13 cellular contexts compared by ENCODE assay signal in genomic region chr6:44921787-44922186, GRCh38.
DNase-seq lines count a peak whose midpoint lies in the region; ATAC-seq and TF ChIP-seq lines count a peak whose summit lies in the region.
"Had no signal": no experiment of that assay in that cellular context is flagged by ENCODE, and none has a peak within 500 bp of the region (broad histone marks: within the 10 kb centered on the region; RNA-seq: fewer than 3 reads in every experiment).

No MANE protein-coding gene starts in this region.

- H3K9ac ChIP-seq in H9 (ENCODE audit: extremely low read depth, insufficient read length, low read length) (no peak overlapping the region), liver (ENCODE audit: low read depth in 1 of 2, low read length in 2 of 2) (no peak overlapping the region)

- peaks cover 3% of the 10 kb centered on the region in 2 experiments; a peak in 1 of 4 replicates for H3K4me1 Mint-ChIP-seq in H9
- H3K4me1 Mint-ChIP-seq in activated T-helper 17 cell treated with anti-CD3 and anti-CD28 coated beads, Interleukin-2, amount 50 U/mL, for 72 hours: peaks cover 24% of the 10 kb centered on the region

- H4K20me1 ChIP-seq in H9 (ENCODE audit: control insufficient read depth, insufficient read depth, insufficient read length): no peaks in the 10 kb centered on the region

- H3K79me1 ChIP-seq in H9 (ENCODE audit: insufficient read depth, low read depth, low read length, poor library complexity, severe bottlenecking): no peaks in the 10 kb centered on the region

- TF ChIP-seq CTCF in H9 (conservative IDR thresholded peaks at IDR 0.05) (no peak), liver (IDR thresholded peaks at IDR 0.05; ENCODE audit: low read depth, low read length, missing input control) (peak; percentile 16)

- no peaks in the 10 kb centered on the region for H3K36me3 Mint-ChIP-seq in H9 (ENCODE audit: insufficient read depth in 1 of 3, low read depth in 3 of 3)
- no peaks in the 10 kb centered on the region for H3K36me3 Mint-ChIP-seq in activated T-helper 17 cell treated with anti-CD3 and anti-CD28 coated beads, Interleukin-2, amount 50 U/mL, for 72 hours (ENCODE audit: low read depth)

- H3K56ac ChIP-seq in H9 (ENCODE audit: insufficient read length, low read depth, low read length): no peak overlapping the region

- no peak overlapping the region for H3K4me3 Mint-ChIP-seq in H9
- peak overlapping the region; percentile 60 for H3K4me3 Mint-ChIP-seq in activated T-helper 17 cell treated with anti-CD3 and anti-CD28 coated beads, Interleukin-2, amount 50 U/mL, for 72 hours

- H3K18ac ChIP-seq in H9 (ENCODE audit: insufficient read length, low read depth, low read length): no peak overlapping the region

- H3K36me3 ChIP-seq in liver (ENCODE audit: control insufficient read depth in 4 of 4, insufficient read depth in 3 of 4, low read depth in 1 of 4, low read length in 3 of 4): no peaks in the 10 kb centered on the region
- H3K36me3 ChIP-seq in SJCRH30: no peaks in the 10 kb centered on the region
- H3K36me3 ChIP-seq: esophagus squamous epithelium had no signal

- no peaks in the 10 kb centered on the region for H3K23me2 ChIP-seq in H9 (ENCODE audit: insufficient read length, low read depth, low read length, poor library complexity, severe bottlenecking)

- no peak overlapping the region for H2AK5ac ChIP-seq in H9 (ENCODE audit: insufficient read length, low read length)

- no peak overlapping the region for H4K8ac ChIP-seq in H9 (replicated peaks; ENCODE audit: insufficient read length, low read depth, low read length)

- ATAC-seq in activated T-helper 17 cell treated with anti-CD3 and anti-CD28 coated beads, Interleukin-2, amount 50 U/mL, for 72 hours (replicated peaks): peak; percentile 7
- no peak for ATAC-seq in GM18867 (IDR thresholded peaks at IDR 0.05; ENCODE audit: unreplicated experiment)
- ATAC-seq: activated T-cell treated with anti-CD3 and anti-CD28 coated beads, Interleukin-2, amount 50 U/mL, for 4 hours; PC-3 had no signal

- no peaks in the 10 kb centered on the region for H3K79me2 ChIP-seq in H9 (ENCODE audit: insufficient read depth, low read length)

- no CpG with 5 or more reads among the region's 3 CpGs for WGBS in H9 (ENCODE audit: extremely low coverage, insufficient read length, low lambda C conversion rate)
- 31% methylated on average over 3 of the region's 3 CpGs for WGBS in liver

- H3K4me2 ChIP-seq in H9 (ENCODE audit: insufficient read depth, insufficient read length, low read length): no peak overlapping the region

- H3K27ac Mint-ChIP-seq in H9: peak overlapping the region in 2 of 3 experiments; percentile 22 to 39; a peak in 2 of 7 replicates
- H3K27ac Mint-ChIP-seq in activated T-helper 17 cell treated with anti-CD3 and anti-CD28 coated beads, Interleukin-2, amount 50 U/mL, for 72 hours: peak overlapping the region; percentile 15

- no peak overlapping the region for H2BK12ac ChIP-seq in H9 (ENCODE audit: insufficient read length, low read depth, low read length)

- H3K9me3 ChIP-seq in H9 (ENCODE audit: control insufficient read depth, low read depth, low read length) (no peaks in the 10 kb centered on the region), liver (ENCODE audit: control insufficient read depth in 4 of 4, low read length in 3 of 4) (no peaks in the 10 kb centered on the region), SJCRH30 (replicated peaks) (no peaks in the 10 kb centered on the region; the same call in 1 of the 2 replicates)
- H3K9me3 ChIP-seq: esophagus squamous epithelium had no signal

- no peak overlapping the region for H3K4ac ChIP-seq in H9 (ENCODE audit: low read depth, low read length)

- no peak overlapping the region for H3K14ac ChIP-seq in H9 (ENCODE audit: insufficient read depth, low read length)

- no peak overlapping the region for H3K4me3 ChIP-seq in liver (ENCODE audit: low read depth in 1 of 3, low read length in 3 of 3)
- no peak overlapping the region for H3K4me3 ChIP-seq in SJCRH30
- H3K4me3 ChIP-seq: esophagus squamous epithelium had no signal

- H2BK15ac ChIP-seq in H9 (ENCODE audit: low read depth, low read length): no peak overlapping the region

- no peaks in the 10 kb centered on the region for H3K9me3 Mint-ChIP-seq in H9
- no peaks in the 10 kb centered on the region for H3K9me3 Mint-ChIP-seq in activated T-helper 17 cell treated with anti-CD3 and anti-CD28 coated beads, Interleukin-2, amount 50 U/mL, for 72 hours
- H3K9me3 Mint-ChIP-seq: activated T-cell treated with anti-CD3 and anti-CD28 coated beads, Interleukin-2, amount 50 U/mL, for 4 hours had no signal

- TF ChIP-seq RAD21 in liver (IDR thresholded peaks at IDR 0.05): peak; percentile 44 to 69

- no peak overlapping the region for H4K91ac ChIP-seq in H9 (ENCODE audit: insufficient read length, low read depth, low read length)

- no peak overlapping the region for H3T11ph ChIP-seq in H9 (ENCODE audit: low read length)

- no peak overlapping the region for H2BK20ac ChIP-seq in H9 (ENCODE audit: low read depth, low read length, poor library complexity, severe bottlenecking)

- no peak overlapping the region for H2BK120ac ChIP-seq in H9 (ENCODE audit: low read depth, low read length, poor library complexity, severe bottlenecking)

- H3K27ac ChIP-seq in H9 (ENCODE audit: insufficient read length, low read depth, low read length) (no peak overlapping the region), liver (ENCODE audit: low read depth in 1 of 2, low read length in 2 of 2) (peak overlapping the region in 1 of 2 donors; percentile 6), SJCRH30 (no peak overlapping the region)
- H3K27ac ChIP-seq: esophagus squamous epithelium had no signal

- no peak overlapping the region for H4K5ac ChIP-seq in H9 (ENCODE audit: insufficient read length, low read depth, low read length)

- DNase-seq in H9: no peak
- DNase-seq in M059J (ENCODE audit: low read depth): peak; percentile 15
- no peak for DNase-seq in EL
- DNase-seq in SJCRH30: no peak
- DNase-seq: activated T-cell treated with anti-CD3 and anti-CD28 coated beads, Interleukin-2, amount 50 U/mL, for 4 hours; esophagus squamous epithelium; IMR-90; NCI-H2081 treated with DMSO at 0.1 percent for 48 hours; PC-3; right cardiac atrium had no signal

- no peaks in the 10 kb centered on the region for H3K27me3 ChIP-seq in H9 (ENCODE audit: insufficient read depth, low read length)
- no peaks in the 10 kb centered on the region for H3K27me3 ChIP-seq in liver (ENCODE audit: control insufficient read depth in 4 of 4, insufficient read depth in 4 of 4, low read length in 3 of 4)
- no peaks in the 10 kb centered on the region for H3K27me3 ChIP-seq in SJCRH30
- H3K27me3 ChIP-seq: esophagus squamous epithelium had no signal

- no peaks in the 10 kb centered on the region for H3K27me3 Mint-ChIP-seq in H9 (ENCODE audit: low read depth)
- no peaks in the 10 kb centered on the region for H3K27me3 Mint-ChIP-seq in activated T-helper 17 cell treated with anti-CD3 and anti-CD28 coated beads, Interleukin-2, amount 50 U/mL, for 72 hours

- H2AFZ ChIP-seq in H9 (ENCODE audit: low read length): no peak overlapping the region

- no peak overlapping the region for H3K23ac ChIP-seq in H9 (ENCODE audit: insufficient read length, low read depth, low read length)

- no peak overlapping the region for H2BK5ac ChIP-seq in H9 (ENCODE audit: insufficient read length, low read length)

- H3K4me1 ChIP-seq in H9 (ENCODE audit: insufficient read depth, low read length) (no peaks in the 10 kb centered on the region), liver (ENCODE audit: control insufficient read depth in 4 of 4, insufficient read depth in 4 of 4, low read length in 3 of 4) (peaks cover 0 to 19% (median 17%) of the 10 kb centered on the region in 4 donors), SJCRH30 (0 out of 2 replicates have a peak, but pooled peaks cover 14% of the 10 kb centered on the region)
- H3K4me1 ChIP-seq: esophagus squamous epithelium had no signal

TF ChIP-seq in liver, 16 proteins besides CTCF, POLR2A, EP300 and RAD21 (continues in another document):
- peak in 1 of 2 donors; percentile 28 for TF ChIP-seq JUND (IDR thresholded peaks at IDR 0.05)
- TF ChIP-seq, protein P1, sequence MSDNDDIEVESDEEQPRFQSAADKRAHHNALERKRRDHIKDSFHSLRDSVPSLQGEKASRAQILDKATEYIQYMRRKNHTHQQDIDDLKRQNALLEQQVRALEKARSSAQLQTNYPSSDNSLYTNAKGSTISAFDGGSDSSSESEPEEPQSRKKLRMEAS (IDR thresholded peaks at IDR 0.05): no peak
- TF ChIP-seq HNF4A (conservative IDR thresholded peaks at IDR 0.05): peak; percentile 49 to 67
- no peak for TF ChIP-seq FOXA2 (IDR thresholded peaks at IDR 0.05)
- no peak for TF ChIP-seq EGR1 (IDR thresholded peaks at IDR 0.05; ENCODE audit: low read depth in 2 of 2)
- TF ChIP-seq FOXA1 (IDR thresholded peaks at IDR 0.05): no peak
- TF ChIP-seq GABPA (IDR thresholded peaks at IDR 0.05 in 1 of 2, conservative IDR thresholded peaks at IDR 0.05 in 1 of 2): no peak
- no peak for TF ChIP-seq NR2F2 (IDR thresholded peaks at IDR 0.05)
- TF ChIP-seq RXRA (IDR thresholded peaks at IDR 0.05): peak; percentile 60 to 87
- TF ChIP-seq ZBTB33 (IDR thresholded peaks at IDR 0.05): no peak
- TF ChIP-seq, protein P2, sequence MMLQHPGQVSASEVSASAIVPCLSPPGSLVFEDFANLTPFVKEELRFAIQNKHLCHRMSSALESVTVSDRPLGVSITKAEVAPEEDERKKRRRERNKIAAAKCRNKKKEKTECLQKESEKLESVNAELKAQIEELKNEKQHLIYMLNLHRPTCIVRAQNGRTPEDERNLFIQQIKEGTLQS (IDR thresholded peaks at IDR 0.05): no peak
